In genomic region chr22:22746061-22746962, GRCh38 we compare ENCODE assay signal across 17 cellular contexts.
DNase-seq lines count a peak whose midpoint lies in the region; ATAC-seq, FAIRE-seq and TF ChIP-seq lines count a peak whose summit lies in the region.
"Had no signal": no experiment of that assay in that cellular context is flagged by ENCODE, and none has a peak within 500 bp of the region (broad histone marks: within the 10 kb centered on the region; RNA-seq: fewer than 3 reads in every experiment).

No MANE protein-coding gene starts in this region.

- no peaks in the 10 kb centered on the region; the same call in 1 of the 2 replicates for H3K4me1 ChIP-seq in GM12878 (ENCODE audit: control insufficient read depth, insufficient read depth, low read length)
- H3K4me1 ChIP-seq: lower lobe of right lung, Peyer's patch, upper lobe of left lung had no signal

- WGBS in GM12878 (ENCODE audit: insufficient coverage, insufficient replicate concordance, low lambda C conversion rate, missing lambda C conversion rate) = 50% methylated on average over 11 of the region's 11 CpGs

- DNase-seq in activated T-cell treated with anti-CD3 and anti-CD28 coated beads, Interleukin-2, amount 50 U/mL, for 72 hours = no peak
- no peak for DNase-seq in activated T-cell treated with anti-CD3 and anti-CD28 coated beads, Interleukin-2, amount 50 U/mL, for 48 hours
- DNase-seq in GM12878 (ENCODE audit: low read depth, low spot score) = no peak
- no peak for DNase-seq in natural killer cell treated with Interleukin-12 subunit alpha and Interleukin-12 subunit beta and Interleukin-15 and Interleukin-18, amount 100 ng/mL, for 72 hours (ENCODE audit: low spot score)
- DNase-seq in AML-193 (lab: John Stamatoyannopoulos, UW) = no peak
- no peak for DNase-seq in activated CD8-positive, alpha-beta memory T cell treated with anti-CD3 and anti-CD28 coated beads, Interleukin-2, amount 50 U/mL, for 4 hours
- DNase-seq: kidney glomerular epithelial cell; lower lobe of right lung; NK-92 treated with Interleukin-12 subunit alpha and Interleukin-12 subunit beta, amount 100 ng/mL, for 24 hours; SIG-M5 had no signal

- H3K27me3 Mint-ChIP-seq in activated T-cell treated with anti-CD3 and anti-CD28 coated beads, Interleukin-2, amount 50 U/mL, for 72 hours (ENCODE audit: low read depth) = peaks cover 16% of the 10 kb centered on the region
- no peaks in the 10 kb centered on the region for H3K27me3 Mint-ChIP-seq in natural killer cell treated with Interleukin-12 subunit alpha and Interleukin-12 subunit beta and Interleukin-15 and Interleukin-18, amount 100 ng/mL, for 72 hours

- H3K9ac ChIP-seq in GM12878 (ENCODE audit: control insufficient read depth, insufficient read depth, low read length) = no peak overlapping the region

- no peak for TF ChIP-seq RAD21 in GM12878 (IDR thresholded peaks at IDR 0.05; ENCODE audit: insufficient read depth, low read depth, low read length)

- CTCF ChIA-PET in GM12878 (lab: Yijun Ruan, JAX) = interaction anchor here (0.8 to 6.9 kb wide), 35 partner anchors 8 to 214 kb away, joined by 3 to 115 read pairs (median 5); no protein-coding TSS in a partner anchor

- TF ChIP-seq EP300 in GM12878 (IDR thresholded peaks at IDR 0.05; ENCODE audit: borderline replicate concordance in 1 of 2, control insufficient read depth in 1 of 2, low read depth in 2 of 2, low read length in 2 of 2) = no peak

- RAD21 ChIA-PET in GM12878 (lab: Charles Lee; ENCODE audit: unreplicated experiment) = interaction anchor here (0.8 to 4.4 kb wide), 14 partner anchors 24 to 391 kb away, joined by 3 to 32 read pairs (median 4); no protein-coding TSS in a partner anchor

- no peaks in the 10 kb centered on the region for H4K20me1 ChIP-seq in GM12878 (ENCODE audit: control insufficient read depth, insufficient read depth)

- H2AFZ ChIP-seq in GM12878 (ENCODE audit: control insufficient read depth, low read depth, low read length) = no peak overlapping the region

- ATAC-seq in activated T-cell treated with anti-CD3 and anti-CD28 coated beads, Interleukin-2, amount 50 U/mL, for 72 hours (replicated peaks in 1 of 2) = no peak
- ATAC-seq in GM12878 (peak; percentile 11; the same call in 2 of the 3 replicates), GM19324 (IDR thresholded peaks at IDR 0.05; ENCODE audit: low FRiP score, unreplicated experiment) (no peak), HG03342 (IDR thresholded peaks at IDR 0.05; ENCODE audit: unreplicated experiment) (no peak)
- ATAC-seq in natural killer cell treated with Interleukin-12 subunit alpha and Interleukin-12 subunit beta and Interleukin-15 and Interleukin-18, amount 100 ng/mL, for 72 hours = no peak

- SMC1A ChIA-PET in GM12878 (lab: Charles Lee; ENCODE audit: uncharacterized antibody, unreplicated experiment) = interaction anchor here (0.6 to 2.9 kb wide), 19 partner anchors 9 to 209 kb away, joined by 3 to 40 read pairs (median 4); no protein-coding TSS in a partner anchor

- H3K79me2 ChIP-seq in GM12878 (ENCODE audit: control insufficient read depth, insufficient read depth, low read length) = no peaks in the 10 kb centered on the region

- H3K36me3 ChIP-seq in GM12878 (ENCODE audit: control insufficient read depth in 2 of 2, insufficient read depth in 2 of 2, low read length in 1 of 2) = no peaks in the 10 kb centered on the region
- H3K36me3 ChIP-seq: lower lobe of right lung, Peyer's patch, upper lobe of left lung had no signal

- in situ Hi-C loops in GM12878 (cut with MboI) = loop anchor here (5.0 kb wide), 1 partner anchor 34 kb away; no protein-coding TSS in a partner anchor

- H3K27ac Mint-ChIP-seq in activated T-cell treated with anti-CD3 and anti-CD28 coated beads, Interleukin-2, amount 50 U/mL, for 72 hours = peak overlapping the region; percentile 66
- H3K27ac Mint-ChIP-seq in natural killer cell treated with Interleukin-12 subunit alpha and Interleukin-12 subunit beta and Interleukin-15 and Interleukin-18, amount 100 ng/mL, for 72 hours = peak overlapping the region in 1 of 2 donors; percentile 47
- H3K27ac Mint-ChIP-seq: activated naive CD4-positive, alpha-beta T cell treated with anti-CD3 and anti-CD28 coated beads, Interleukin-2, amount 50 U/mL, for 24 hours had no signal

- no peaks in the 10 kb centered on the region for H3K27me3 ChIP-seq in GM12878 (replicated peaks in 1 of 2; ENCODE audit: control insufficient read depth in 2 of 2, insufficient read depth in 2 of 2, low read length in 1 of 2)
- H3K27me3 ChIP-seq: Peyer's patch, upper lobe of left lung had no signal

- no TSS peak for BruUV-seq in GM12878 (replicated peaks; lab: Mats Ljungman, UMichigan)

- no peak for FAIRE-seq in GM12878 (lab: Jason Lieb, UNC)
- FAIRE-seq: A204.1, TTC549 had no signal

- no peaks in the 10 kb centered on the region for H3K9me3 ChIP-seq in GM12878 (replicated peaks; ENCODE audit: control insufficient read depth, insufficient read depth, low read length)
- H3K9me3 ChIP-seq: lower lobe of right lung, Peyer's patch, upper lobe of left lung had no signal

- peaks cover 5% of the 10 kb centered on the region for H3K4me1 Mint-ChIP-seq in activated T-cell treated with anti-CD3 and anti-CD28 coated beads, Interleukin-2, amount 50 U/mL, for 72 hours (ENCODE audit: low read depth)
- H3K4me1 Mint-ChIP-seq in natural killer cell treated with Interleukin-12 subunit alpha and Interleukin-12 subunit beta and Interleukin-15 and Interleukin-18, amount 100 ng/mL, for 72 hours (ENCODE audit: low read depth in 2 of 2) = peaks cover 41 to 42% of the 10 kb centered on the region in 2 donors
- H3K4me1 Mint-ChIP-seq: activated naive CD4-positive, alpha-beta T cell treated with anti-CD3 and anti-CD28 coated beads, Interleukin-2, amount 50 U/mL, for 24 hours had no signal

- intact Hi-C loops in GM12878 (cut with micrococcal nuclease; ENCODE audit: unreplicated experiment) = loop anchor here (2.0 to 5.0 kb wide), 3 partner anchors 34 to 154 kb away; no protein-coding TSS in a partner anchor

- TF ChIP-seq CTCF in GM12878 (IDR thresholded peaks at IDR 0.05 in 2 of 3, conservative IDR thresholded peaks at IDR 0.05 in 1 of 3; ENCODE audit: control insufficient read depth in 2 of 3, extremely low read depth in 1 of 3, insufficient read depth in 1 of 3, low read depth in 3 of 3, low read length in 3 of 3) = no peak

- TF ChIP-seq POLR2A in GM12878 (IDR thresholded peaks at IDR 0.05; ENCODE audit: low read depth, low read length) = no peak

- H3K27ac ChIP-seq in GM12878 (ENCODE audit: control insufficient read depth, insufficient read depth) = no peak overlapping the region
- H3K27ac ChIP-seq: lower lobe of right lung, upper lobe of left lung had no signal

- H3K9me3 Mint-ChIP-seq in activated T-cell treated with anti-CD3 and anti-CD28 coated beads, Interleukin-2, amount 50 U/mL, for 72 hours = no peaks in the 10 kb centered on the region
- no peaks in the 10 kb centered on the region for H3K9me3 Mint-ChIP-seq in natural killer cell treated with Interleukin-12 subunit alpha and Interleukin-12 subunit beta and Interleukin-15 and Interleukin-18, amount 100 ng/mL, for 72 hours
- H3K9me3 Mint-ChIP-seq: activated naive CD4-positive, alpha-beta T cell treated with anti-CD3 and anti-CD28 coated beads, Interleukin-2, amount 50 U/mL, for 24 hours had no signal

- H3K36me3 Mint-ChIP-seq in activated T-cell treated with anti-CD3 and anti-CD28 coated beads, Interleukin-2, amount 50 U/mL, for 72 hours (ENCODE audit: insufficient read depth in 2 of 2) = no peaks in the 10 kb centered on the region
- H3K36me3 Mint-ChIP-seq in natural killer cell treated with Interleukin-12 subunit alpha and Interleukin-12 subunit beta and Interleukin-15 and Interleukin-18, amount 100 ng/mL, for 72 hours = no peaks in the 10 kb centered on the region
- H3K36me3 Mint-ChIP-seq: activated naive CD4-positive, alpha-beta T cell treated with anti-CD3 and anti-CD28 coated beads, Interleukin-2, amount 50 U/mL, for 24 hours had no signal

- no peak overlapping the region for H3K4me2 ChIP-seq in GM12878 (ENCODE audit: control insufficient read depth, insufficient read depth)

- POLR2A ChIA-PET in GM12878 (lab: Charles Lee) = interaction anchor here (2.0 kb wide), 1 partner anchor 25 kb away, joined by 6 read pairs; no protein-coding TSS in a partner anchor

- no peak overlapping the region for H3K4me3 ChIP-seq in GM12878
- H3K4me3 ChIP-seq: lower lobe of right lung, Peyer's patch, upper lobe of left lung had no signal

- no peak overlapping the region for H3K4me3 Mint-ChIP-seq in activated T-cell treated with anti-CD3 and anti-CD28 coated beads, Interleukin-2, amount 50 U/mL, for 72 hours
- peak overlapping the region; percentile 3 for H3K4me3 Mint-ChIP-seq in natural killer cell treated with Interleukin-12 subunit alpha and Interleukin-12 subunit beta and Interleukin-15 and Interleukin-18, amount 100 ng/mL, for 72 hours
- H3K4me3 Mint-ChIP-seq: activated naive CD4-positive, alpha-beta T cell treated with anti-CD3 and anti-CD28 coated beads, Interleukin-2, amount 50 U/mL, for 24 hours had no signal

TF ChIP-seq in GM12878, 131 proteins besides CTCF, POLR2A, EP300 and RAD21 (continues in another document):
- TF ChIP-seq MLLT1 (IDR thresholded peaks at IDR 0.05) (no peak), POLR2AphosphoS5 (IDR thresholded peaks at IDR 0.05; ENCODE audit: low read length) (no peak), CBX3 (IDR thresholded peaks at IDR 0.05; ENCODE audit: borderline replicate concordance, low read depth) (no peak), ATF2 (IDR thresholded peaks at IDR 0.05; ENCODE audit: low read length) (no peak)
